ENCODE assay signal across 1 cellular context in the genomic region with DNA sequence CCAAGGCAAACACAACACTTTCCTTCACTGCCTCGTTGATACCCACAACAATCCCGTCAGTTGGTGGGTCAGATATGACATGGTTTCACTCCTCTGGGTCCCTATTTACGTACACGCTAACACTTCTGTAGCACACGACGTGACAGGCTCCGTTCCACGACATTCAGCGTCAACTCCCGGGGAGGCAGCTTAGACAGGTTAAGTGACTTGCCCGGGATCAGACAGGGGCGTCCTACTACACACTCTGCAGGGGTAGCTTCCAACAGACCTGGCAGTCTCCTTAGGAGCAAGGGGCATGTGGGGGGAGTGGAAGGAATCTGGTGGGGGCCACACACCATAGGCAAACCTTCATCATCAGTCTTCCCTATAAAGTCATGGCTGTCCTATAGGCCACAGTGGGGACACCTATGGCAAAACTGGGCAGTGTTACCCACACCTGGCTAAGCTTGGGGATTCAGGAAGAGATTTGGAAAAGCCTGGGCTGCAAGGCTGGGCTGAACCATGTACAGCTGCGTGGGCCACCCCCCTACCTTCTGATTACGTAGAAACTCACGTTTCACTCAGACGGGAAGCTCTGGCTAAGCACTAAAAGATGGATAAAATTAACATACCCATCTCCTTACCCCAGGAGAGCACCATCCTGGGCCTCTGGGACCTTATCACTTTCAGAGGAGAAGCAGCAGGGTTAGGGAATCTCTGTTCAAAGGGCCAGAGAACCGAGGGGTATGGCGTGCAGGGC.
TF ChIP-seq lines count a peak whose summit lies in the region.

No MANE protein-coding gene starts in this region.

TF ChIP-seq in IMR-90, 13 proteins besides CTCF, POLR2A, EP300 and RAD21:
- TF ChIP-seq MAZ (IDR thresholded peaks at IDR 0.05; ENCODE audit: borderline replicate concordance, low read depth, low read length), result no peak
- no peak for TF ChIP-seq NFE2L2 (IDR thresholded peaks at IDR 0.05; ENCODE audit: low read depth, low read length)
- no peak for TF ChIP-seq CHD1 (IDR thresholded peaks at IDR 0.05; ENCODE audit: low read depth, low read length)
- no peak for TF ChIP-seq MAFK (IDR thresholded peaks at IDR 0.05; ENCODE audit: low read depth, low read length)
- TF ChIP-seq, protein P1, sequence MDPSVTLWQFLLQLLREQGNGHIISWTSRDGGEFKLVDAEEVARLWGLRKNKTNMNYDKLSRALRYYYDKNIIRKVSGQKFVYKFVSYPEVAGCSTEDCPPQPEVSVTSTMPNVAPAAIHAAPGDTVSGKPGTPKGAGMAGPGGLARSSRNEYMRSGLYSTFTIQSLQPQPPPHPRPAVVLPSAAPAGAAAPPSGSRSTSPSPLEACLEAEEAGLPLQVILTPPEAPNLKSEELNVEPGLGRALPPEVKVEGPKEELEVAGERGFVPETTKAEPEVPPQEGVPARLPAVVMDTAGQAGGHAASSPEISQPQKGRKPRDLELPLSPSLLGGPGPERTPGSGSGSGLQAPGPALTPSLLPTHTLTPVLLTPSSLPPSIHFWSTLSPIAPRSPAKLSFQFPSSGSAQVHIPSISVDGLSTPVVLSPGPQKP (IDR thresholded peaks at IDR 0.05; ENCODE audit: borderline replicate concordance, low read depth, low read length), result no peak
- TF ChIP-seq SMC3 (IDR thresholded peaks at IDR 0.05; ENCODE audit: low read depth, low read length), result no peak
- TF ChIP-seq MXI1 (IDR thresholded peaks at IDR 0.05; ENCODE audit: borderline replicate concordance, low read depth, low read length), result no peak
- TF ChIP-seq, protein P2, sequence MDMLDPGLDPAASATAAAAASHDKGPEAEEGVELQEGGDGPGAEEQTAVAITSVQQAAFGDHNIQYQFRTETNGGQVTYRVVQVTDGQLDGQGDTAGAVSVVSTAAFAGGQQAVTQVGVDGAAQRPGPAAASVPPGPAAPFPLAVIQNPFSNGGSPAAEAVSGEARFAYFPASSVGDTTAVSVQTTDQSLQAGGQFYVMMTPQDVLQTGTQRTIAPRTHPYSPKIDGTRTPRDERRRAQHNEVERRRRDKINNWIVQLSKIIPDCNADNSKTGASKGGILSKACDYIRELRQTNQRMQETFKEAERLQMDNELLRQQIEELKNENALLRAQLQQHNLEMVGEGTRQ (IDR thresholded peaks at IDR 0.05; ENCODE audit: low read depth, low read length), result no peak
- no peak for TF ChIP-seq FOS (IDR thresholded peaks at IDR 0.05; ENCODE audit: low read depth, low read length)
